In genomic region chr20:6636209-6637159, GRCh38 we compare ENCODE assay signal across 9 cellular contexts.
A peak's percentile ranks its signal among the peaks of the same experiment; 100 is the strongest.
DNase-seq lines count a peak whose midpoint lies in the region; ATAC-seq and TF ChIP-seq lines count a peak whose summit lies in the region.
"Had no signal": no experiment of that assay in that cellular context is flagged by ENCODE, and none has a peak within 500 bp of the region (broad histone marks: within the 10 kb centered on the region; RNA-seq: fewer than 3 reads in every experiment).

No MANE protein-coding gene starts in this region.

- ATAC-seq in DND-41 (ENCODE audit: insufficient read depth, low read depth) (0 out of 3 replicates have a peak, but pooled peaks have one; percentile 39), psoas muscle (peak in 2 of 4 donors; percentile 57 to 73), GM21423 (IDR thresholded peaks at IDR 0.05; ENCODE audit: unreplicated experiment) (no peak), HG02973 (IDR thresholded peaks at IDR 0.05; ENCODE audit: unreplicated experiment) (no peak)

- TF ChIP-seq CTCF in DND-41 (IDR thresholded peaks at IDR 0.05; ENCODE audit: borderline replicate concordance, extremely low read depth, low read length, poor library complexity, severe bottlenecking) (peak; percentile 47), foreskin fibroblast (IDR thresholded peaks at IDR 0.05; ENCODE audit: low read depth, low read length) (peak; percentile 48), psoas muscle (IDR thresholded peaks at IDR 0.05) (peak; percentile 31)

- H3K27me3 Mint-ChIP-seq in activated naive CD4-positive, alpha-beta T cell treated with anti-CD3 and anti-CD28 coated beads for 36 hours (ENCODE audit: low read depth): no peaks in the 10 kb centered on the region

- H2AFZ ChIP-seq in DND-41 (ENCODE audit: low read depth, low read length): no peak overlapping the region

- H3K9me3 Mint-ChIP-seq in activated naive CD4-positive, alpha-beta T cell treated with anti-CD3 and anti-CD28 coated beads for 36 hours: peaks cover 5% of the 10 kb centered on the region

- H3K4me1 ChIP-seq in DND-41 (ENCODE audit: insufficient read depth, low read length) (no peaks in the 10 kb centered on the region), psoas muscle (no peaks in the 10 kb centered on the region)

- CTCF ChIA-PET in activated naive CD4-positive, alpha-beta T cell treated with anti-CD3 and anti-CD28 coated beads for 36 hours (lab: Charles Lee): no interaction called here

- H3K36me3 ChIP-seq in DND-41 (ENCODE audit: insufficient read depth, low read length) (no peaks in the 10 kb centered on the region), psoas muscle (ENCODE audit: insufficient read depth in 1 of 2, low read depth in 1 of 2) (no peaks in the 10 kb centered on the region)
- H3K36me3 ChIP-seq: neutrophil had no signal

- H4K20me1 ChIP-seq in DND-41 (ENCODE audit: insufficient read depth, low read length): no peaks in the 10 kb centered on the region

- H3K27me3 ChIP-seq in DND-41 (ENCODE audit: insufficient read depth, low read length, poor library complexity): no peaks in the 10 kb centered on the region
- no peaks in the 10 kb centered on the region for H3K27me3 ChIP-seq in psoas muscle (ENCODE audit: insufficient read depth in 3 of 3, low read length in 2 of 3)
- H3K27me3 ChIP-seq: neutrophil had no signal

- intact Hi-C loops in psoas muscle (cut with DNase I): no loop called here
- intact Hi-C loops in activated naive CD4-positive, alpha-beta T cell treated with anti-CD3 and anti-CD28 coated beads for 36 hours (cut with micrococcal nuclease): no loop called here

- H3K27ac Mint-ChIP-seq in activated naive CD4-positive, alpha-beta T cell treated with anti-CD3 and anti-CD28 coated beads for 36 hours: no peak overlapping the region

- H3K4me3 Mint-ChIP-seq in activated naive CD4-positive, alpha-beta T cell treated with anti-CD3 and anti-CD28 coated beads for 36 hours: no peak overlapping the region

- DNase-seq in DND-41: no peak
- peak; percentile 65 for DNase-seq in HuH-7 (ENCODE audit: low spot score)
- peak; percentile 40 for DNase-seq in SHP77 treated with DMSO at 0.1 percent for 48 hours (lab: John Stamatoyannopoulos, UW)
- DNase-seq in foreskin fibroblast: peak; percentile 14 to 54
- DNase-seq in psoas muscle: no peak
- no peak for DNase-seq in activated naive CD4-positive, alpha-beta T cell treated with anti-CD3 and anti-CD28 coated beads for 36 hours

- H3K4me2 ChIP-seq in DND-41 (ENCODE audit: insufficient read depth, low read length): no peak overlapping the region

- no peak overlapping the region for H3K9ac ChIP-seq in DND-41 (ENCODE audit: low read depth, low read length)

- H3K79me2 ChIP-seq in DND-41 (ENCODE audit: insufficient read depth, low read length): no peaks in the 10 kb centered on the region

- H3K9me3 ChIP-seq in DND-41 (ENCODE audit: insufficient read depth, low read length, severe bottlenecking) (no peaks in the 10 kb centered on the region), psoas muscle (no peaks in the 10 kb centered on the region)
- H3K9me3 ChIP-seq: neutrophil had no signal

- WGBS in psoas muscle, 3 donors: 19 to 33% (median 24%) methylated on average over 8 of the region's 8 CpGs

- H3K4me3 ChIP-seq in DND-41 (ENCODE audit: low read depth in 1 of 2, low read length in 2 of 2) (no peak overlapping the region), foreskin fibroblast (ENCODE audit: low read depth in 1 of 2, low read length in 2 of 2) (no peak overlapping the region), psoas muscle (no peak overlapping the region)

- H3K4me1 Mint-ChIP-seq in activated naive CD4-positive, alpha-beta T cell treated with anti-CD3 and anti-CD28 coated beads for 36 hours (ENCODE audit: low read depth): no peaks in the 10 kb centered on the region

- H3K27ac ChIP-seq in DND-41 (ENCODE audit: low read length) (no peak overlapping the region), psoas muscle (no peak overlapping the region)
- H3K27ac ChIP-seq: neutrophil had no signal

- no peaks in the 10 kb centered on the region for H3K36me3 Mint-ChIP-seq in activated naive CD4-positive, alpha-beta T cell treated with anti-CD3 and anti-CD28 coated beads for 36 hours (ENCODE audit: low read depth)

Comparison
In these comparisons a context has a peak if more than half of its experiments do, and no peak if none do; other contexts are left out.
1. DNase-seq: peak in HuH-7 (single experiment), SHP77 treated with DMSO at 0.1 percent for 48 hours (single experiment) and foreskin fibroblast (2 of 2); none in DND-41 (single experiment), psoas muscle (0 of 2) and activated naive CD4-positive, alpha-beta T cell treated with anti-CD3 and anti-CD28 coated beads for 36 hours (single experiment).
2. Peak in every context shown above with its lines, with median percentiles within 50 percentile points of each other: CTCF ChIP-seq.